Comparison of ENCODE assay signal across 1 cellular context in genomic region chr1:202564958-202565497, GRCh38.
TF ChIP-seq lines count a peak whose summit lies in the region.

No MANE protein-coding gene starts in this region.

TF ChIP-seq in K562, 482 proteins besides CTCF, POLR2A, EP300 and RAD21 (continued from another document):
- TF ChIP-seq, protein P1, sequence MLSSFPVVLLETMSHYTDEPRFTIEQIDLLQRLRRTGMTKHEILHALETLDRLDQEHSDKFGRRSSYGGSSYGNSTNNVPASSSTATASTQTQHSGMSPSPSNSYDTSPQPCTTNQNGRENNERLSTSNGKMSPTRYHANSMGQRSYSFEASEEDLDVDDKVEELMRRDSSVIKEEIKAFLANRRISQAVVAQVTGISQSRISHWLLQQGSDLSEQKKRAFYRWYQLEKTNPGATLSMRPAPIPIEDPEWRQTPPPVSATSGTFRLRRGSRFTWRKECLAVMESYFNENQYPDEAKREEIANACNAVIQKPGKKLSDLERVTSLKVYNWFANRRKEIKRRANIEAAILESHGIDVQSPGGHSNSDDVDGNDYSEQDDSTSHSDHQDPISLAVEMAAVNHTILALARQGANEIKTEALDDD (IDR thresholded peaks at IDR 0.05): 0 out of 2 replicates have a peak, but pooled peaks have one; percentile 22
